9 cellular contexts compared by ENCODE assay signal in the genomic region with DNA sequence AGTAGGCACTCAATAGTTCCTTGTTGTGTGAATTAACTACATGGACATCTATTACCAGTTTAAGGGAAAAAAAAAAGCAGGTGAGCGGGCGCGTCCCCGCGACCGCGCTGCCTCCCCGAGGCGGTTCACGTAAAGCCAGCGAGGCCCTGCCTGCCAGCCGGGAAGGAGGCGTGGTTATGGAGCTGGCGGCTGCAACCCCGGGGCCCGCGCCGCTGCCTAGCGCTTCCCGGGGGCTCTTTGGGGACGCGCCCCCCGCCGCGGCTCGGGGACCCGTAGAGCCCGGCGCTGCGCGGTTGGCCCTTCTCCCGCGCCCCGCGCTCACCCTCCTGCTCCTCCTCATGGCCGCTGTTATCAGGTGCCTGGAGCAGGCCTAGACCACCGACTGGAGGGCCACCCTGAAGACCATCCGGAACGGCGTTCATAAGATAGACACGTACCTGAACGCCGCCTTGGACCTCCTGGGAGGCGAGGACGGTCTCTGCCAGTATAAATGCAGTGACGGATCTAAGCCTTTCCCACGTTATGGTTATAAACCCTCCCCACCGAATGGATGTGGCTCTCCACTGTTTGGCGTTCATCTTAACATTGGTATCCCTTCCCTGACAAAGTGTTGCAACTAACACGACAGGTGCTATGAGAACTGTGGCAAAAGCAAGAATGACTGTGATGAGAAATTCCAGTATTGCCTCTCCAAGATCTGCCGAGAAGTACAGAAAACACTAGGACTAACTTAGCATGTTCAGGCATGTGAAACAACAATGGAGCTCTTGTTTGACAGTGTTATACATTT. TPM values are rescaled to one million over a fixed set of nuclear protein-coding genes. Genes with fewer than 3 reads are reported as not detected.
DNase-seq lines count a peak whose midpoint lies in the region; ATAC-seq and TF ChIP-seq lines count a peak whose summit lies in the region.
"Had no signal": no experiment of that assay in that cellular context is flagged by ENCODE, and none has a peak within 500 bp of the region (broad histone marks: within the 10 kb centered on the region; RNA-seq: fewer than 3 reads in every experiment).

No MANE protein-coding gene starts in this region.

- ATAC-seq in HG02588 (IDR thresholded peaks at IDR 0.05; ENCODE audit: unreplicated experiment) = no peak
- ATAC-seq: activated naive CD4-positive, alpha-beta T cell treated with anti-CD3 and anti-CD28 coated beads, Interleukin-2, amount 50 U/mL, for 72 hours had no signal

- DNase-seq in NCI-H1694 (lab: John Stamatoyannopoulos, UW) = peak; percentile 26
- DNase-seq in central memory CD4-positive, alpha-beta T cell = peak; percentile 55
- DNase-seq in kidney glomerular epithelial cell (lab: John Stamatoyannopoulos, UW) = peak; percentile 45
- peak; percentile 49 for DNase-seq in stimulated activated CD4-positive, alpha-beta T cell treated with anti-CD3 and anti-CD28 coated beads, Interleukin-2, amount 100 ng/mL, for 4 hours (ENCODE audit: low read depth)
- DNase-seq in mesenteric fat pad (ENCODE audit: low spot score) = no peak

- TF ChIP-seq CTCF in VCaP (conservative IDR thresholded peaks at IDR 0.05) = peak; percentile 43

- peak overlapping the region; percentile 89 for H3K27ac ChIP-seq in VCaP

- peak overlapping the region; percentile 36; the same call in 1 of the 2 replicates for H3K4me3 ChIP-seq in GM08714 (ENCODE audit: low read length)

RNA-seq across cellular contexts. Expression of gene CC2D1B, which starts 2.6 kb away (rescaled TPM):
- 32.9 TPM for total RNA-seq in mesenteric fat pad

RNA-seq across cellular contexts. Expression of gene ORC1, which starts 35.6 kb away (rescaled TPM):
- 0.35 TPM for total RNA-seq in mesenteric fat pad

RNA-seq across cellular contexts. Expression of gene PRPF38A, which starts 35.8 kb away (rescaled TPM):
- 25.9 TPM for total RNA-seq in mesenteric fat pad
